12 cellular contexts compared by ENCODE assay signal in genomic region chr3:43773273-43774104, GRCh38.
DNase-seq lines count a peak whose midpoint lies in the region; ATAC-seq and TF ChIP-seq lines count a peak whose summit lies in the region.
"Had no signal": no experiment of that assay in that cellular context is flagged by ENCODE, and none has a peak within 500 bp of the region (broad histone marks: within the 10 kb centered on the region; RNA-seq: fewer than 3 reads in every experiment).

No MANE protein-coding gene starts in this region.

- H3K36me3 Mint-ChIP-seq in effector memory CD8-positive, alpha-beta T cell (ENCODE audit: insufficient read depth) = no peaks in the 10 kb centered on the region
- H3K36me3 Mint-ChIP-seq in nephron progenitor cell (ENCODE audit: low read depth) = no peaks in the 10 kb centered on the region
- H3K36me3 Mint-ChIP-seq: activated naive CD4-positive, alpha-beta T cell treated with anti-CD3 and anti-CD28 coated beads, Interleukin-2, amount 50 U/mL, for 72 hours; IgD-negative memory B cell had no signal

- peak overlapping the region in 1 of 2 donors; percentile 64 for H3K27ac Mint-ChIP-seq in effector memory CD8-positive, alpha-beta T cell
- peak overlapping the region; percentile 57 for H3K27ac Mint-ChIP-seq in nephron progenitor cell
- H3K27ac Mint-ChIP-seq: activated naive CD4-positive, alpha-beta T cell treated with anti-CD3 and anti-CD28 coated beads, Interleukin-2, amount 50 U/mL, for 72 hours had no signal

- in situ Hi-C loops in Caki2 (cut with HindIII; ENCODE audit: low pct_unique_long_range_greater_than_20kb, low sequenced_read_pairs) = no loop called here

- H3K4me3 Mint-ChIP-seq in effector memory CD8-positive, alpha-beta T cell = no peak overlapping the region
- H3K4me3 Mint-ChIP-seq in nephron progenitor cell = no peak overlapping the region
- H3K4me3 Mint-ChIP-seq: IgD-negative memory B cell had no signal

- no peak for TF ChIP-seq CTCF in nephron progenitor cell (IDR thresholded peaks at IDR 0.05)

- H3K27me3 Mint-ChIP-seq in effector memory CD8-positive, alpha-beta T cell = peaks cover 9 to 11% of the 10 kb centered on the region in 2 donors
- H3K27me3 Mint-ChIP-seq in nephron progenitor cell (ENCODE audit: low read depth, poor library complexity) = peaks cover 6% of the 10 kb centered on the region

- peaks cover 11 to 36% of the 10 kb centered on the region in 2 donors for H3K4me1 Mint-ChIP-seq in effector memory CD8-positive, alpha-beta T cell (ENCODE audit: low read depth in 2 of 2)
- H3K4me1 Mint-ChIP-seq in nephron progenitor cell = peaks cover 10% of the 10 kb centered on the region

- peak; percentile 46 for ATAC-seq in effector memory CD8-positive, alpha-beta T cell (replicated peaks)
- no peak for ATAC-seq in HG03469 (IDR thresholded peaks at IDR 0.05; ENCODE audit: unreplicated experiment)
- ATAC-seq: activated naive CD4-positive, alpha-beta T cell treated with anti-CD3 and anti-CD28 coated beads, Interleukin-2, amount 50 U/mL, for 72 hours; HCT116 had no signal

- peak; percentile 46 for DNase-seq in Caki2 (ENCODE audit: low read depth)
- DNase-seq in NOMO-1 treated with dmso at 0.1 percent for 144 hours (lab: John Stamatoyannopoulos, UW; ENCODE audit: unreplicated experiment) = peak; percentile 53
- DNase-seq in effector memory CD8-positive, alpha-beta T cell = peak in 2 of 3 experiments; percentile 18 to 30
- no peak for DNase-seq in nephron progenitor cell
- DNase-seq in HT-29 (ENCODE audit: low spot score) = no peak
- DNase-seq in EL = no peak
- no peak for DNase-seq in HCEC 1CT
- DNase-seq: SJCRH30 had no signal

- H3K9me3 Mint-ChIP-seq in effector memory CD8-positive, alpha-beta T cell = no peaks in the 10 kb centered on the region
- peaks cover 5% of the 10 kb centered on the region for H3K9me3 Mint-ChIP-seq in nephron progenitor cell
- H3K9me3 Mint-ChIP-seq: activated naive CD4-positive, alpha-beta T cell treated with anti-CD3 and anti-CD28 coated beads, Interleukin-2, amount 50 U/mL, for 72 hours; IgD-negative memory B cell had no signal

Comparison
In these comparisons a context has a peak if more than half of its experiments do, and no peak if none do; other contexts are left out.
1. DNase-seq: peak in Caki2 (single experiment), NOMO-1 treated with dmso at 0.1 percent for 144 hours (single experiment) and effector memory CD8-positive, alpha-beta T cell (2 of 3); none in nephron progenitor cell (single experiment), HT-29 (single experiment), EL (single experiment) and HCEC 1CT (single experiment).